In genomic region chr7:74399006-74399405, GRCh38 we compare ENCODE assay signal across 17 cellular contexts. TPM values are rescaled to one million over a fixed set of nuclear protein-coding genes. Genes with fewer than 3 reads are reported as not detected.
DNase-seq lines count a peak whose midpoint lies in the region; TF ChIP-seq lines count a peak whose summit lies in the region.
"Had no signal": no experiment of that assay in that cellular context is flagged by ENCODE, and none has a peak within 500 bp of the region (broad histone marks: within the 10 kb centered on the region; RNA-seq: fewer than 3 reads in every experiment).

No MANE protein-coding gene starts in this region.

- no peak overlapping the region for H3K4me3 ChIP-seq in sigmoid colon
- H3K4me3 ChIP-seq: BLaER1, GM23248 had no signal

- H3K9me3 ChIP-seq in sigmoid colon, result no peaks in the 10 kb centered on the region
- H3K9me3 ChIP-seq: Caco-2 had no signal

- intact Hi-C loops in sigmoid colon (cut with DNase I), result no loop called here

- WGBS in sigmoid colon, 2 donors, result 87 to 93% methylated on average over 6 of the region's 6 CpGs

- H3K27me3 ChIP-seq in sigmoid colon, result no peaks in the 10 kb centered on the region
- H3K27me3 ChIP-seq: BLaER1 had no signal

- no peaks in the 10 kb centered on the region for H3K9me3 Mint-ChIP-seq in neural crest cell
- H3K9me3 Mint-ChIP-seq: CD8-positive, alpha-beta memory T cell had no signal

- peaks cover 0 to 10% (median 7%) of the 10 kb centered on the region in 4 donors for H3K4me1 ChIP-seq in sigmoid colon

- TF ChIP-seq POLR2A in sigmoid colon (IDR thresholded peaks at IDR 0.05), result no peak

- H3K27ac Mint-ChIP-seq in neural crest cell (ENCODE audit: unreplicated experiment), result peak overlapping the region; percentile 59

- no peak overlapping the region for H3K27ac ChIP-seq in sigmoid colon
- H3K27ac ChIP-seq: BLaER1, GM23248 had no signal

- H3K36me3 Mint-ChIP-seq in neural crest cell (ENCODE audit: low read depth), result peaks cover 9% of the 10 kb centered on the region

- H3K4me1 Mint-ChIP-seq in neural crest cell, result peaks cover 4% of the 10 kb centered on the region

- no peaks in the 10 kb centered on the region for H3K27me3 Mint-ChIP-seq in neural crest cell (ENCODE audit: low read depth)
- H3K27me3 Mint-ChIP-seq: CD8-positive, alpha-beta memory T cell had no signal

- peak; percentile 27 for DNase-seq in activated effector memory CD4-positive, alpha-beta T cell treated with anti-CD3 and anti-CD28 coated beads, Interleukin-2, amount 50 U/mL, for 16 hours
- no peak for DNase-seq in activated effector memory CD4-positive, alpha-beta T cell treated with Interleukin-2 at 50 U/mL for 16 hours
- peak; percentile 29 for DNase-seq in islet precursor cell
- DNase-seq in neural crest cell (ENCODE audit: low read depth, low spot score), result no peak
- DNase-seq in sigmoid colon, result peak; percentile 60
- DNase-seq in LoVo (ENCODE audit: low spot score), result no peak
- no peak for DNase-seq in SKM-1 (lab: John Stamatoyannopoulos, UW; ENCODE audit: unreplicated experiment)
- no peak for DNase-seq in inferior parietal cortex (ENCODE audit: extremely low spot score)
- DNase-seq: 8988T; AML-193; Caco-2; CD8-positive, alpha-beta memory T cell; DND-41; GDM1; GM23248; H7 had no signal

- no peak overlapping the region for H3K4me3 Mint-ChIP-seq in neural crest cell
- H3K4me3 Mint-ChIP-seq: CD8-positive, alpha-beta memory T cell had no signal

- TF ChIP-seq CTCF in neural crest cell (conservative IDR thresholded peaks at IDR 0.05), result no peak
- TF ChIP-seq CTCF in sigmoid colon (IDR thresholded peaks at IDR 0.05), result no peak

- H3K36me3 ChIP-seq in sigmoid colon, result peaks cover 0 to 63% (median 16%) of the 10 kb centered on the region in 4 donors

- TF ChIP-seq EP300 in sigmoid colon (IDR thresholded peaks at IDR 0.05), result no peak

RNA-seq across cellular contexts. Expression of gene GTF2IRD1, which starts 54.7 kb away (rescaled TPM):
- total RNA-seq in neural crest cell (48.0 and 50.1 TPM in 2 replicates), sigmoid colon (10 to 100 TPM; 15.0 to 24.2 (median 17.9) TPM)
- 10 to 100 TPM in 1 of 3 donors, 1 to 10 TPM in 2; 1.8 to 13.6 (median 3.5) TPM for polyA plus RNA-seq in sigmoid colon
- polyA plus RNA-seq: CD8-positive, alpha-beta memory T cell had no signal

Comparison
In these comparisons a context has a peak if more than half of its experiments do, and no peak if none do; other contexts are left out.
1. DNase-seq: peak in activated effector memory CD4-positive, alpha-beta T cell treated with anti-CD3 and anti-CD28 coated beads, Interleukin-2, amount 50 U/mL, for 16 hours (single experiment), islet precursor cell (single experiment) and sigmoid colon (single experiment); none in activated effector memory CD4-positive, alpha-beta T cell treated with Interleukin-2 at 50 U/mL for 16 hours (single experiment), neural crest cell (single experiment), LoVo (single experiment), SKM-1 (single experiment) and inferior parietal cortex (single experiment).